Comparison of ENCODE assay signal across 9 cellular contexts in genomic region chr21:41506526-41507520, GRCh38. TPM values are rescaled to one million over a fixed set of nuclear protein-coding genes. Genes with fewer than 3 reads are reported as not detected.
DNase-seq lines count a peak whose midpoint lies in the region; ATAC-seq, FAIRE-seq and TF ChIP-seq lines count a peak whose summit lies in the region.
"Had no signal": no experiment of that assay in that cellular context is flagged by ENCODE, and none has a peak within 500 bp of the region (broad histone marks: within the 10 kb centered on the region; RNA-seq: fewer than 3 reads in every experiment).

No MANE protein-coding gene starts in this region.

- peak; percentile 48 for ATAC-seq in left lobe of liver
- ATAC-seq in HG02571 (IDR thresholded peaks at IDR 0.05; ENCODE audit: unreplicated experiment): no peak
- ATAC-seq in activated T-helper 17 cell treated with anti-CD3 and anti-CD28 coated beads, Interleukin-2, amount 50 U/mL, for 72 hours (replicated peaks): no peak

- H3K9me3 ChIP-seq in MM.1S (replicated peaks; ENCODE audit: insufficient read depth, low read length) (no peaks in the 10 kb centered on the region), small intestine (ENCODE audit: control insufficient read depth, low read depth) (no peaks in the 10 kb centered on the region), uterus (no peaks in the 10 kb centered on the region)

- TF ChIP-seq CTCF in MM.1S (IDR thresholded peaks at IDR 0.05; ENCODE audit: low read length) (no peak), coronary artery (IDR thresholded peaks at IDR 0.05) (no peak), uterus (IDR thresholded peaks at IDR 0.05) (no peak)

- peak overlapping the region; percentile 35; the same call in 1 of the 2 replicates for H3K4me3 ChIP-seq in MM.1S (ENCODE audit: low read length)
- H3K4me3 ChIP-seq in coronary artery: peak overlapping the region; percentile 58
- peak overlapping the region; percentile 55 to 94 for H3K4me3 ChIP-seq in small intestine (ENCODE audit: low read depth in 1 of 2, low read length in 2 of 2)
- H3K4me3 ChIP-seq in uterus: peak overlapping the region in 1 of 2 donors; percentile 9

- H3K4me2 ChIP-seq in MM.1S (ENCODE audit: low read depth, low read length): peak overlapping the region; percentile 66

- peaks cover 7% of the 10 kb centered on the region for H3K4me1 Mint-ChIP-seq in activated T-helper 17 cell treated with anti-CD3 and anti-CD28 coated beads, Interleukin-2, amount 50 U/mL, for 72 hours

- H3K9me3 Mint-ChIP-seq in activated T-helper 17 cell treated with anti-CD3 and anti-CD28 coated beads, Interleukin-2, amount 50 U/mL, for 72 hours: no peaks in the 10 kb centered on the region

- H4K20me1 ChIP-seq in MM.1S (ENCODE audit: insufficient read depth, low read length): no peaks in the 10 kb centered on the region

- no peak overlapping the region for H3K4me3 Mint-ChIP-seq in activated T-helper 17 cell treated with anti-CD3 and anti-CD28 coated beads, Interleukin-2, amount 50 U/mL, for 72 hours

- no peaks in the 10 kb centered on the region for H3F3A ChIP-seq in MM.1S (ENCODE audit: insufficient read depth, low read length)

- intact Hi-C loops in uterus (cut with DNase I; ENCODE audit: low total_unique reads): no loop called here

- DNase-seq in MM.1S (no peak), coronary artery (ENCODE audit: low spot score) (no peak), left lobe of liver (ENCODE audit: low spot score) (peak; percentile 59), small intestine (peak; percentile 64), uterus (no peak)
- DNase-seq: NCI-H526 treated with DMSO at 0.1 percent for 48 hours, T-helper 2 cell had no signal

- H3K27me3 ChIP-seq in MM.1S (replicated peaks; ENCODE audit: insufficient read depth, low read length) (peaks cover 41% of the 10 kb centered on the region), small intestine (ENCODE audit: control insufficient read depth in 2 of 2, insufficient read depth in 2 of 2, low read length in 2 of 2) (no peaks in the 10 kb centered on the region), uterus (peaks cover 0 to 3% of the 10 kb centered on the region in 2 donors)

- TF ChIP-seq POLR2A in uterus (IDR thresholded peaks at IDR 0.05): no peak

- no peak for FAIRE-seq in small intestine (lab: Jason Lieb, UNC)

- H3K36me3 ChIP-seq in MM.1S (replicated peaks; ENCODE audit: insufficient read depth, low read length) (no peaks in the 10 kb centered on the region), small intestine (ENCODE audit: control insufficient read depth in 2 of 2, insufficient read depth in 2 of 2, low read length in 2 of 2) (no peaks in the 10 kb centered on the region), uterus (no peaks in the 10 kb centered on the region)

- H3K9me2 ChIP-seq in MM.1S (replicated peaks; ENCODE audit: insufficient read depth, low read length): no peaks in the 10 kb centered on the region

- no peaks in the 10 kb centered on the region for H3K36me3 Mint-ChIP-seq in activated T-helper 17 cell treated with anti-CD3 and anti-CD28 coated beads, Interleukin-2, amount 50 U/mL, for 72 hours (ENCODE audit: low read depth)

- H3K4me1 ChIP-seq in MM.1S (ENCODE audit: low read length) (0 out of 2 replicates have a peak, but pooled peaks cover 8% of the 10 kb centered on the region), small intestine (ENCODE audit: control insufficient read depth in 2 of 2, insufficient read depth in 1 of 2, low read depth in 1 of 2, low read length in 1 of 2) (no peaks in the 10 kb centered on the region), uterus (no peaks in the 10 kb centered on the region)

- H3K27ac Mint-ChIP-seq in activated T-helper 17 cell treated with anti-CD3 and anti-CD28 coated beads, Interleukin-2, amount 50 U/mL, for 72 hours: no peak overlapping the region

- no peak overlapping the region for H3K9ac ChIP-seq in MM.1S (ENCODE audit: low read length)

- peaks cover 31% of the 10 kb centered on the region for H3K27me3 Mint-ChIP-seq in activated T-helper 17 cell treated with anti-CD3 and anti-CD28 coated beads, Interleukin-2, amount 50 U/mL, for 72 hours

- WGBS in small intestine, 3 donors: 2 to 5% (median 4%) methylated on average over 50 to 65 of the region's 65 CpGs

- H3K27ac ChIP-seq in MM.1S (ENCODE audit: low read length): no peak overlapping the region
- H3K27ac ChIP-seq in coronary artery: no peak overlapping the region
- H3K27ac ChIP-seq in small intestine (ENCODE audit: low read depth in 1 of 2, low read length in 1 of 2): peak overlapping the region; percentile 88 to 98
- H3K27ac ChIP-seq in uterus: no peak overlapping the region

- H3K79me2 ChIP-seq in MM.1S (ENCODE audit: low read length): no peaks in the 10 kb centered on the region

- H2AFZ ChIP-seq in MM.1S (ENCODE audit: low read length): no peak overlapping the region

RNA-seq across cellular contexts. Expression of gene TMPRSS2, which starts 1.1 kb away (rescaled TPM):
- total RNA-seq in left lobe of liver: 21.5 TPM
- polyA plus RNA-seq in small intestine: 100 to 1,000 TPM; 108 to 167 (median 135) TPM
- 1 to 10 TPM in 1 of 4 donors, under 1 TPM in 1, not detected in 2; 0.26 to 1.5 TPM for total RNA-seq in uterus
- total RNA-seq in activated T-helper 17 cell treated with anti-CD3 and anti-CD28 coated beads, Interleukin-2, amount 50 U/mL, for 72 hours: not detected

Comparison
In these comparisons a context has a peak if more than half of its experiments do, and no peak if none do; other contexts are left out.
1. DNase-seq: peak in left lobe of liver (single experiment) and small intestine (single experiment); none in MM.1S (single experiment), coronary artery (single experiment) and uterus (0 of 2).
2. H3K27ac ChIP-seq: peak in small intestine (2 of 2); none in MM.1S (single experiment), coronary artery (0 of 2) and uterus (0 of 2).